In the genomic region with DNA sequence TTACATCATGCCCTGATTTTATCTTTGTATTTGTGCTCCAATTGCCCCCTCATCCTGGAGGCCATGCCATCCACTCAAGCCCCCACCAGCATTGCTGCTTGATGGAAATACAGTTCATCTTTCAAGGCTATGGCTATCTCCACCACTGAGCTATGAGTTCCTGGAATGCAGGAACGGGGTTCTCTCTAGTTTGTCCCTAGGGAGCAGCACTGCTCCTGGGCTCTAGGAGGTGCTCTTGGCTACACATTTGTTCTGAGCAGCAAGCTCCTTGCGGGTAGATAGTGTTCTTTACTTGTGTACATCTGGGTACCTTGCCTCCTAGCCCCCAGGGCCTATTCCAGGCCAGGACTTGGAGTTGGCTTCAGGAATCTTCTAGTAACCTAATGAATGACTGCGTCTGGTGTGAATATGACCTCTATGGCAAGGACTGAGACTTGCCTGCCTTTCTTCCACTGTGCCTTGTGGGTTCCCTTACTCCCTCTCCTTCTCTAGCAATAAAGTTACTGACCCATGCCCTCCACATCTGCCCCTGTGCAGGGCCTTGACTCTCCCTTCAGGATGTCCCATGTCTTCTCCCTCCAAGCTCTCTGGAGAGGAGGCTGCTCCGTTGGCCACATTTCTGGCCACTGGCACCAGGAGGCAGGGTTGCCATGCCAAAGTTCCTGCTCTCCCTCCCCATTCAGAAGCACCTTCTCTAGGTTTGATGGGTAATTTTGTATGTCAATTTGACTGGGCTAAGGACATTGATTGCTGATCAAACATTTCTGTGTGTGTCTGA, we compare ENCODE assay signal across 9 cellular contexts. TPM values are rescaled to one million over a fixed set of nuclear protein-coding genes. Genes with fewer than 3 reads are reported as not detected.
DNase-seq lines count a peak whose midpoint lies in the region; ATAC-seq and TF ChIP-seq lines count a peak whose summit lies in the region.
"Had no signal": no experiment of that assay in that cellular context is flagged by ENCODE, and none has a peak within 500 bp of the region (broad histone marks: within the 10 kb centered on the region; RNA-seq: fewer than 3 reads in every experiment).

No MANE protein-coding gene starts in this region.

- intact Hi-C loops in left ventricle myocardium inferior (cut with micrococcal nuclease): no loop called here
- intact Hi-C loops in cardiac septum (cut with DNase I): no loop called here
- intact Hi-C loops in colonic mucosa (cut with DNase I): loop anchor here (5.0 kb wide), 1 partner anchor 244 kb away; no protein-coding TSS in a partner anchor

- ATAC-seq in T-helper 17 cell: no peak

- no peaks in the 10 kb centered on the region for H3K36me3 Mint-ChIP-seq in activated naive CD8-positive, alpha-beta T cell treated with anti-CD3 and anti-CD28 coated beads for 36 hours
- H3K36me3 Mint-ChIP-seq in T-helper 17 cell (ENCODE audit: low read depth): peaks cover 6% of the 10 kb centered on the region

- H3K4me3 Mint-ChIP-seq in activated naive CD8-positive, alpha-beta T cell treated with anti-CD3 and anti-CD28 coated beads for 36 hours: no peak overlapping the region
- no peak overlapping the region for H3K4me3 Mint-ChIP-seq in T-helper 17 cell

- H3K9me3 Mint-ChIP-seq in activated naive CD8-positive, alpha-beta T cell treated with anti-CD3 and anti-CD28 coated beads for 36 hours: no peaks in the 10 kb centered on the region

- H3K9me3 ChIP-seq in left ventricle myocardium inferior (replicated peaks) (no peaks in the 10 kb centered on the region), colonic mucosa (no peaks in the 10 kb centered on the region), T-helper 17 cell (ENCODE audit: control insufficient read depth, low read length, poor library complexity, severe bottlenecking) (no peaks in the 10 kb centered on the region)

- H3K4me1 ChIP-seq in left ventricle myocardium inferior (no peaks in the 10 kb centered on the region), colonic mucosa (no peaks in the 10 kb centered on the region)

- H3K9ac ChIP-seq in colonic mucosa (ENCODE audit: low read depth in 2 of 2, low read length in 2 of 2): no peak overlapping the region

- no peaks in the 10 kb centered on the region for H3K4me1 Mint-ChIP-seq in activated naive CD8-positive, alpha-beta T cell treated with anti-CD3 and anti-CD28 coated beads for 36 hours
- H3K4me1 Mint-ChIP-seq in T-helper 17 cell: peaks cover 3% of the 10 kb centered on the region

- TF ChIP-seq CTCF in left ventricle myocardium inferior (IDR thresholded peaks at IDR 0.05; ENCODE audit: borderline replicate concordance) (peak; percentile 36), colonic mucosa (IDR thresholded peaks at IDR 0.05) (peak; percentile 31)

- H3K4me3 ChIP-seq in left ventricle myocardium inferior: no peak overlapping the region
- H3K4me3 ChIP-seq in colonic mucosa: no peak overlapping the region

- DNase-seq in left ventricle myocardium inferior (no peak), cardiac septum (ENCODE audit: low spot score) (no peak), M059J (ENCODE audit: low read depth) (peak; percentile 34), colonic mucosa (no peak), T-helper 17 cell (no peak), COLO829 (ENCODE audit: low spot score) (no peak), NCI-H345 (lab: John Stamatoyannopoulos, UW) (no peak)
- no peak for DNase-seq in activated naive CD8-positive, alpha-beta T cell treated with anti-CD3 and anti-CD28 coated beads for 36 hours
- DNase-seq: DMS79 had no signal

- no peak overlapping the region for H3K27ac Mint-ChIP-seq in activated naive CD8-positive, alpha-beta T cell treated with anti-CD3 and anti-CD28 coated beads for 36 hours
- H3K27ac Mint-ChIP-seq in T-helper 17 cell: no peak overlapping the region

- no peak overlapping the region for H3K27ac ChIP-seq in left ventricle myocardium inferior (replicated peaks)
- H3K27ac ChIP-seq in colonic mucosa: no peak overlapping the region

- H3K27me3 ChIP-seq in left ventricle myocardium inferior (ENCODE audit: low read depth) (peaks cover 1% of the 10 kb centered on the region), colonic mucosa (peaks cover 20% of the 10 kb centered on the region)

- H3K27me3 Mint-ChIP-seq in activated naive CD8-positive, alpha-beta T cell treated with anti-CD3 and anti-CD28 coated beads for 36 hours: peaks cover 36% of the 10 kb centered on the region
- peaks cover 58% of the 10 kb centered on the region for H3K27me3 Mint-ChIP-seq in T-helper 17 cell

- H3K36me3 ChIP-seq in left ventricle myocardium inferior: no peaks in the 10 kb centered on the region
- H3K36me3 ChIP-seq in colonic mucosa: no peaks in the 10 kb centered on the region

RNA-seq across cellular contexts. Expression of a gene that starts 7.6 kb away (rescaled TPM):
- total RNA-seq in left ventricle myocardium inferior (not detected), cardiac septum (2.1 TPM), colonic mucosa (not detected), T-helper 17 cell (1 to 10 TPM in 1 of 2 donors, not detected in 1; 1.5 TPM)
- total RNA-seq in M059J (2014; rRNA removed; shearing (Covaris generic)): 0.59 TPM in 1 of 2 replicates, not detected in the other
- total RNA-seq in activated naive CD8-positive, alpha-beta T cell treated with anti-CD3 and anti-CD28 coated beads for 36 hours: not detected

RNA-seq across cellular contexts. Expression of a gene that starts 21.1 kb away (rescaled TPM):
- total RNA-seq in left ventricle myocardium inferior (406 TPM), cardiac septum (413 TPM), colonic mucosa (1,000 to 10,000 TPM in 1 of 2 donors, 100 to 1,000 TPM in 1; 915 to 1,071 TPM), T-helper 17 cell (1,000 to 10,000 TPM; 1,445 to 1,548 TPM)
- 986 and 1,141 TPM in 2 replicates for total RNA-seq in M059J (2014; rRNA removed; shearing (Covaris generic))
- 1,000 to 10,000 TPM; 1,252 to 1,255 TPM for total RNA-seq in activated naive CD8-positive, alpha-beta T cell treated with anti-CD3 and anti-CD28 coated beads for 36 hours

RNA-seq across cellular contexts. Expression of a gene that starts 59.3 kb away (rescaled TPM):
- total RNA-seq in left ventricle myocardium inferior: not detected
- 0.08 TPM for total RNA-seq in cardiac septum
- total RNA-seq in M059J (2014; rRNA removed; shearing (Covaris generic)): 14.0 and 26.1 TPM in 2 replicates
- total RNA-seq in colonic mucosa: 1 to 10 TPM; 1.7 to 8.2 TPM
- total RNA-seq in activated naive CD8-positive, alpha-beta T cell treated with anti-CD3 and anti-CD28 coated beads for 36 hours: 10 to 100 TPM; 13.1 to 13.7 TPM
- under 1 TPM in 1 of 2 donors, not detected in 1; 0.10 TPM for total RNA-seq in T-helper 17 cell
